ENCODE assay signal across 2 cellular contexts in the genomic region with DNA sequence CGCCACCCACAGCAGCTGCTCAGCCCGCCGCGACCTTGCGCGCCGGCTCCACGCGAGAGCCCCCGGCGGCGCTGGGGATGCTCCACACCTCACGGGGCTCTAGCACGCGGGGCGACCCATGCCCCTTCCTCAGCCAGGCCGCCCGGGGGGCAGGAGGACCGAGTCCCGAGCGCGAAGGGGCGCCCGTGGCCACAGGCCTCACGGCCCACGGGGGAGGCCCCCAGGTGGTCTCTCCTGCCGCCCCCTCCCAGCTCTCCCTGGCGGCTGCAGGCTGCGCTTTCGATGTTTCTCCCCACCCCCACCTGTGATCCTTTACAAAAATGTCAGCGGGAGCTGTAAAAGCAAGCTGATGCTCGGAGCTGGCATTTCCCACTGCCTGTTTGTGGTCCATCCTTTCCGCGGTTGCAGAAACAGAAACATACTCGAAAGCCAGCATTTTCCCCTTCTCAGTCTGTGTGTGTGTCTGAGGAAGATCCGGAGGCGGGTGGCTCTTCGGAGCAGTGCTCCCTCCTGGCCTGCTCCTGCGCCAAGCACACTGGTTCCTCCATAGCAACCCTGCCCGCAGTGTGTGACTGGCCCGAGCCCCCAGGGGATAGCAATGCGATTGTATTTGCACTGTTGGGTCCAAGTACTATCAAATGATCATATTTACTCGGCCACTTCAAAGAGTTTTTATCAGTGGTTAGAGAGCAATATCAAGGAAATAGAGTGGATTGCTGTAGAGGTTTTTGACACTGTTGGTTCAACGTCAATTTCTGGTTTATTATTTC.
TF ChIP-seq lines count a peak whose summit lies in the region.

No MANE protein-coding gene starts in this region.

TF ChIP-seq in GM23338, 12 proteins besides CTCF, POLR2A, EP300 and RAD21 (continues in another document):
- TF ChIP-seq, protein P1, sequence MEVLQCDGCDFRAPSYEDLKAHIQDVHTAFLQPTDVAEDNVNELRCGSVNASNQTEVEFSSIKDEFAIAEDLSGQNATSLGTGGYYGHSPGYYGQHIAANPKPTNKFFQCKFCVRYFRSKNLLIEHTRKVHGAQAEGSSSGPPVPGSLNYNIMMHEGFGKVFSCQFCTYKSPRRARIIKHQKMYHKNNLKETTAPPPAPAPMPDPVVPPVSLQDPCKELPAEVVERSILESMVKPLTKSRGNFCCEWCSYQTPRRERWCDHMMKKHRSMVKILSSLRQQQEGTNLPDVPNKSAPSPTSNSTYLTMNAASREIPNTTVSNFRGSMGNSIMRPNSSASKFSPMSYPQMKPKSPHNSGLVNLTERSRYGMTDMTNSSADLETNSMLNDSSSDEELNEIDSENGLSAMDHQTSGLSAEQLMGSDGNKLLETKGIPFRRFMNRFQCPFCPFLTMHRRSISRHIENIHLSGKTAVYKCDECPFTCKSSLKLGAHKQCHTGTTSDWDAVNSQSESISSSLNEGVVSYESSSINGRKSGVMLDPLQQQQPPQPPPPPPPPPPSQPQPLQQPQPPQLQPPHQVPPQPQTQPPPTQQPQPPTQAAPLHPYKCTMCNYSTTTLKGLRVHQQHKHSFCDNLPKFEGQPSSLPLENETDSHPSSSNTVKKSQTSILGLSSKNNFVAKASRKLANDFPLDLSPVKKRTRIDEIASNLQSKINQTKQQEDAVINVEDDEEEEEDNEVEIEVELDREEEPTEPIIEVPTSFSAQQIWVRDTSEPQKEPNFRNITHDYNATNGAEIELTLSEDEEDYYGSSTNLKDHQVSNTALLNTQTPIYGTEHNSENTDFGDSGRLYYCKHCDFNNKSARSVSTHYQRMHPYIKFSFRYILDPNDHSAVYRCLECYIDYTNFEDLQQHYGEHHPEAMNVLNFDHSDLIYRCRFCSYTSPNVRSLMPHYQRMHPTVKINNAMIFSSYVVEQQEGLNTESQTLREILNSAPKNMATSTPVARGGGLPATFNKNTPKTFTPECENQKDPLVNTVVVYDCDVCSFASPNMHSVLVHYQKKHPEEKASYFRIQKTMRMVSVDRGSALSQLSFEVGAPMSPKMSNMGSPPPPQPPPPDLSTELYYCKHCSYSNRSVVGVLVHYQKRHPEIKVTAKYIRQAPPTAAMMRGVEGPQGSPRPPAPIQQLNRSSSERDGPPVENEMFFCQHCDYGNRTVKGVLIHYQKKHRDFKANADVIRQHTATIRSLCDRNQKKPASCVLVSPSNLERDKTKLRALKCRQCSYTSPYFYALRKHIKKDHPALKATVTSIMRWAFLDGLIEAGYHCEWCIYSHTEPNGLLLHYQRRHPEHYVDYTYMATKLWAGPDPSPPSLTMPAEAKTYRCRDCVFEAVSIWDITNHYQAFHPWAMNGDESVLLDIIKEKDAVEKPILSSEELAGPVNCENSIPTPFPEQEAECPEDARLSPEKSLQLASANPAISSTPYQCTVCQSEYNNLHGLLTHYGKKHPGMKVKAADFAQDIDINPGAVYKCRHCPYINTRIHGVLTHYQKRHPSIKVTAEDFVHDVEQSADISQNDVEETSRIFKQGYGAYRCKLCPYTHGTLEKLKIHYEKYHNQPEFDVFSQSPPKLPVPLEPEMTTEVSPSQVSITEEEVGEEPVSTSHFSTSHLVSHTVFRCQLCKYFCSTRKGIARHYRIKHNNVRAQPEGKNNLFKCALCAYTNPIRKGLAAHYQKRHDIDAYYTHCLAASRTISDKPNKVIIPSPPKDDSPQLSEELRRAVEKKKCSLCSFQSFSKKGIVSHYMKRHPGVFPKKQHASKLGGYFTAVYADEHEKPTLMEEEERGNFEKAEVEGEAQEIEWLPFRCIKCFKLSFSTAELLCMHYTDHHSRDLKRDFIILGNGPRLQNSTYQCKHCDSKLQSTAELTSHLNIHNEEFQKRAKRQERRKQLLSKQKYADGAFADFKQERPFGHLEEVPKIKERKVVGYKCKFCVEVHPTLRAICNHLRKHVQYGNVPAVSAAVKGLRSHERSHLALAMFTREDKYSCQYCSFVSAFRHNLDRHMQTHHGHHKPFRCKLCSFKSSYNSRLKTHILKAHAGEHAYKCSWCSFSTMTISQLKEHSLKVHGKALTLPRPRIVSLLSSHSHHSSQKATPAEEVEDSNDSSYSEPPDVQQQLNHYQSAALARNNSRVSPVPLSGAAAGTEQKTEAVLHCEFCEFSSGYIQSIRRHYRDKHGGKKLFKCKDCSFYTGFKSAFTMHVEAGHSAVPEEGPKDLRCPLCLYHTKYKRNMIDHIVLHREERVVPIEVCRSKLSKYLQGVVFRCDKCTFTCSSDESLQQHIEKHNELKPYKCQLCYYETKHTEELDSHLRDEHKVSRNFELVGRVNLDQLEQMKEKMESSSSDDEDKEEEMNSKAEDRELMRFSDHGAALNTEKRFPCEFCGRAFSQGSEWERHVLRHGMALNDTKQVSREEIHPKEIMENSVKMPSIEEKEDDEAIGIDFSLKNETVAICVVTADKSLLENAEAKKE (CRISPR knock-in tag; IDR thresholded peaks at IDR 0.05) = no peak
- no peak for TF ChIP-seq EZH2 (IDR thresholded peaks at IDR 0.05; ENCODE audit: low read depth, unreplicated experiment)
- TF ChIP-seq POLR2AphosphoS5 (IDR thresholded peaks at IDR 0.05; ENCODE audit: low read depth) = no peak
- TF ChIP-seq, protein P2, sequence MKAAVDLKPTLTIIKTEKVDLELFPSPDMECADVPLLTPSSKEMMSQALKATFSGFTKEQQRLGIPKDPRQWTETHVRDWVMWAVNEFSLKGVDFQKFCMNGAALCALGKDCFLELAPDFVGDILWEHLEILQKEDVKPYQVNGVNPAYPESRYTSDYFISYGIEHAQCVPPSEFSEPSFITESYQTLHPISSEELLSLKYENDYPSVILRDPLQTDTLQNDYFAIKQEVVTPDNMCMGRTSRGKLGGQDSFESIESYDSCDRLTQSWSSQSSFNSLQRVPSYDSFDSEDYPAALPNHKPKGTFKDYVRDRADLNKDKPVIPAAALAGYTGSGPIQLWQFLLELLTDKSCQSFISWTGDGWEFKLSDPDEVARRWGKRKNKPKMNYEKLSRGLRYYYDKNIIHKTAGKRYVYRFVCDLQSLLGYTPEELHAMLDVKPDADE (IDR thresholded peaks at IDR 0.05) = no peak
- TF ChIP-seq CREB1 (CRISPR knock-in tag; IDR thresholded peaks at IDR 0.05; ENCODE audit: low read depth) = no peak
- no peak for TF ChIP-seq ZNF114 (CRISPR knock-in tag; IDR thresholded peaks at IDR 0.05)
- TF ChIP-seq, protein P3, sequence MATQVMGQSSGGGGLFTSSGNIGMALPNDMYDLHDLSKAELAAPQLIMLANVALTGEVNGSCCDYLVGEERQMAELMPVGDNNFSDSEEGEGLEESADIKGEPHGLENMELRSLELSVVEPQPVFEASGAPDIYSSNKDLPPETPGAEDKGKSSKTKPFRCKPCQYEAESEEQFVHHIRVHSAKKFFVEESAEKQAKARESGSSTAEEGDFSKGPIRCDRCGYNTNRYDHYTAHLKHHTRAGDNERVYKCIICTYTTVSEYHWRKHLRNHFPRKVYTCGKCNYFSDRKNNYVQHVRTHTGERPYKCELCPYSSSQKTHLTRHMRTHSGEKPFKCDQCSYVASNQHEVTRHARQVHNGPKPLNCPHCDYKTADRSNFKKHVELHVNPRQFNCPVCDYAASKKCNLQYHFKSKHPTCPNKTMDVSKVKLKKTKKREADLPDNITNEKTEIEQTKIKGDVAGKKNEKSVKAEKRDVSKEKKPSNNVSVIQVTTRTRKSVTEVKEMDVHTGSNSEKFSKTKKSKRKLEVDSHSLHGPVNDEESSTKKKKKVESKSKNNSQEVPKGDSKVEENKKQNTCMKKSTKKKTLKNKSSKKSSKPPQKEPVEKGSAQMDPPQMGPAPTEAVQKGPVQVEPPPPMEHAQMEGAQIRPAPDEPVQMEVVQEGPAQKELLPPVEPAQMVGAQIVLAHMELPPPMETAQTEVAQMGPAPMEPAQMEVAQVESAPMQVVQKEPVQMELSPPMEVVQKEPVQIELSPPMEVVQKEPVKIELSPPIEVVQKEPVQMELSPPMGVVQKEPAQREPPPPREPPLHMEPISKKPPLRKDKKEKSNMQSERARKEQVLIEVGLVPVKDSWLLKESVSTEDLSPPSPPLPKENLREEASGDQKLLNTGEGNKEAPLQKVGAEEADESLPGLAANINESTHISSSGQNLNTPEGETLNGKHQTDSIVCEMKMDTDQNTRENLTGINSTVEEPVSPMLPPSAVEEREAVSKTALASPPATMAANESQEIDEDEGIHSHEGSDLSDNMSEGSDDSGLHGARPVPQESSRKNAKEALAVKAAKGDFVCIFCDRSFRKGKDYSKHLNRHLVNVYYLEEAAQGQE (IDR thresholded peaks at IDR 0.05; ENCODE audit: unreplicated experiment) = no peak
- no peak for TF ChIP-seq JUNB (IDR thresholded peaks at IDR 0.05; ENCODE audit: unreplicated experiment)

TF ChIP-seq in endothelial cell of umbilical vein, 7 proteins besides CTCF, POLR2A, EP300 and RAD21:
- TF ChIP-seq GATA2 (IDR thresholded peaks at IDR 0.05; ENCODE audit: insufficient read depth, insufficient read length, low read depth, low read length) (no peak), FOS (IDR thresholded peaks at IDR 0.05; ENCODE audit: borderline replicate concordance, insufficient read depth, low read length) (no peak), MYC (IDR thresholded peaks at IDR 0.05; ENCODE audit: low read depth, low read length) (no peak), JUN (IDR thresholded peaks at IDR 0.05; ENCODE audit: borderline replicate concordance, insufficient read depth, insufficient read length, low read depth) (no peak), POLR2AphosphoS5 (IDR thresholded peaks at IDR 0.05; ENCODE audit: insufficient read depth, low read depth, low read length) (no peak), EZH2 (IDR thresholded peaks at IDR 0.05; ENCODE audit: borderline replicate concordance, low read depth, low read length, severe bottlenecking) (no peak)
- TF ChIP-seq, protein P4, sequence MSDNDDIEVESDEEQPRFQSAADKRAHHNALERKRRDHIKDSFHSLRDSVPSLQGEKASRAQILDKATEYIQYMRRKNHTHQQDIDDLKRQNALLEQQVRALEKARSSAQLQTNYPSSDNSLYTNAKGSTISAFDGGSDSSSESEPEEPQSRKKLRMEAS (IDR thresholded peaks at IDR 0.05; ENCODE audit: insufficient read depth, insufficient read length) = no peak
